In genomic region chr9:41232326-41232725, GRCh38 we compare ENCODE assay signal across 8 cellular contexts. TPM values are rescaled to one million over a fixed set of nuclear protein-coding genes. Genes with fewer than 3 reads are reported as not detected.
A peak's percentile ranks its signal among the peaks of the same experiment; 100 is the strongest.
DNase-seq lines count a peak whose midpoint lies in the region; ATAC-seq and TF ChIP-seq lines count a peak whose summit lies in the region.
"Not testable (repeated sequence)": the region's sequence is repeated elsewhere in the genome, so short reads cannot be mapped to it uniquely, and the experiment has no call there.

No MANE protein-coding gene starts in this region.

- not testable (repeated sequence) for H2AFZ ChIP-seq in H9 (ENCODE audit: low read length); mesenchymal stem cell (ENCODE audit: low read depth, low read length)

- not testable (repeated sequence) for H3T11ph ChIP-seq in H9 (ENCODE audit: low read length)

- H2BK20ac ChIP-seq in H9 (ENCODE audit: low read depth, low read length, poor library complexity, severe bottlenecking), result not testable (repeated sequence)

- TF ChIP-seq CTCF in H9 (conservative IDR thresholded peaks at IDR 0.05); WERI-Rb-1 (IDR thresholded peaks at IDR 0.05; ENCODE audit: low read depth, low read length); adrenal gland (IDR thresholded peaks at IDR 0.05); esophagus muscularis mucosa (IDR thresholded peaks at IDR 0.05); vagina (IDR thresholded peaks at IDR 0.05): not testable (repeated sequence)

- H3K9me3 ChIP-seq in H9 (ENCODE audit: control insufficient read depth, low read depth, low read length), result peaks cover 23% of the 10 kb centered on the region
- not testable (repeated sequence) for H3K9me3 ChIP-seq in WERI-Rb-1 (ENCODE audit: severe bottlenecking); adrenal gland (replicated peaks in 1 of 3); right cardiac atrium (ENCODE audit: control insufficient read depth, low read length); mesenchymal stem cell (ENCODE audit: control insufficient read depth, low read length); vagina
- peaks cover 0 to 14% (median 6%) of the 10 kb centered on the region in 4 donors for H3K9me3 ChIP-seq in esophagus muscularis mucosa

- DNase-seq in H9, result peak; percentile 28
- DNase-seq in WERI-Rb-1, result peak; percentile 39
- peak in 5 of 7 donors; percentile 16 to 65 (median 24) for DNase-seq in adrenal gland
- peak; percentile 93 for DNase-seq in esophagus muscularis mucosa (ENCODE audit: extremely low spot score)
- DNase-seq in right cardiac atrium, result peak in 2 of 3 donors; percentile 41 to 48
- peak; percentile 1 for DNase-seq in mesenchymal stem cell
- peak; percentile 12 for DNase-seq in retina
- DNase-seq in vagina (ENCODE audit: extremely low spot score in 2 of 2), result peak; percentile 90 to 98

- not testable (repeated sequence) for H3K4me3 ChIP-seq in WERI-Rb-1 (ENCODE audit: low read depth, low read length); adrenal gland; esophagus muscularis mucosa; right cardiac atrium (ENCODE audit: low read length); mesenchymal stem cell (ENCODE audit: insufficient read depth in 1 of 2, low read depth in 1 of 2, low read length in 2 of 2); vagina

- not testable (repeated sequence) for H3K27ac Mint-ChIP-seq in H9

- H3K36me3 Mint-ChIP-seq in H9 (ENCODE audit: insufficient read depth in 1 of 3, low read depth in 3 of 3), result peaks cover 9 to 11% (median 11%) of the 10 kb centered on the region in 3 experiments; a peak in 6 of 7 replicates

- not testable (repeated sequence) for H3K4me1 Mint-ChIP-seq in H9

- H3K18ac ChIP-seq in H9 (ENCODE audit: insufficient read length, low read depth, low read length); mesenchymal stem cell (ENCODE audit: low read depth in 1 of 2, low read length in 2 of 2): not testable (repeated sequence)

- not testable (repeated sequence) for H3K4me3 Mint-ChIP-seq in H9

- H3K23ac ChIP-seq in H9 (ENCODE audit: insufficient read length, low read depth, low read length); mesenchymal stem cell (ENCODE audit: low read length in 2 of 2): not testable (repeated sequence)

- not testable (repeated sequence) for TF ChIP-seq POLR2A in adrenal gland (IDR thresholded peaks at IDR 0.05); esophagus muscularis mucosa (IDR thresholded peaks at IDR 0.05; ENCODE audit: low read depth); vagina (IDR thresholded peaks at IDR 0.05)

- not testable (repeated sequence) for H3K27ac ChIP-seq in H9 (ENCODE audit: insufficient read length, low read depth, low read length); WERI-Rb-1; adrenal gland; esophagus muscularis mucosa (replicated peaks in 1 of 4); right cardiac atrium (ENCODE audit: low read length); mesenchymal stem cell (ENCODE audit: low read length, poor library complexity, severe bottlenecking); vagina

- not testable (repeated sequence) for H4K8ac ChIP-seq in H9 (replicated peaks; ENCODE audit: insufficient read length, low read depth, low read length); mesenchymal stem cell (ENCODE audit: low read length)

- H3K14ac ChIP-seq in H9 (ENCODE audit: insufficient read depth, low read length); mesenchymal stem cell (ENCODE audit: low read length in 2 of 2): not testable (repeated sequence)

- not testable (repeated sequence) for H3K27me3 ChIP-seq in H9 (ENCODE audit: insufficient read depth, low read length); WERI-Rb-1 (ENCODE audit: insufficient read depth, low read depth, severe bottlenecking); adrenal gland; esophagus muscularis mucosa; right cardiac atrium (ENCODE audit: control insufficient read depth, insufficient read depth); mesenchymal stem cell (ENCODE audit: control insufficient read depth in 1 of 2, insufficient read depth in 1 of 2, low read length in 2 of 2); vagina

- not testable (repeated sequence) for H3K79me1 ChIP-seq in H9 (ENCODE audit: insufficient read depth, low read depth, low read length, poor library complexity, severe bottlenecking); mesenchymal stem cell (replicated peaks; ENCODE audit: low read length, poor library complexity, severe bottlenecking)

- not testable (repeated sequence) for H2AK5ac ChIP-seq in H9 (ENCODE audit: insufficient read length, low read length); mesenchymal stem cell (ENCODE audit: low read length, severe bottlenecking)

- H2BK15ac ChIP-seq in H9 (ENCODE audit: low read depth, low read length); mesenchymal stem cell (ENCODE audit: low read depth, poor library complexity, severe bottlenecking): not testable (repeated sequence)

- not testable (repeated sequence) for H4K20me1 ChIP-seq in H9 (ENCODE audit: control insufficient read depth, insufficient read depth, insufficient read length)

- intact Hi-C loops in adrenal gland (cut with DNase I); esophagus muscularis mucosa (cut with DNase I); right cardiac atrium (cut with DNase I); vagina (cut with DNase I): not testable (repeated sequence)

- H3K4me1 ChIP-seq in H9 (ENCODE audit: insufficient read depth, low read length); adrenal gland (replicated peaks in 1 of 2); esophagus muscularis mucosa; right cardiac atrium (ENCODE audit: control insufficient read depth, insufficient read depth, low read length); mesenchymal stem cell (ENCODE audit: control insufficient read depth, insufficient read depth, low read depth, low read length); vagina: not testable (repeated sequence)

- peak; percentile 40 to 50 for ATAC-seq in right cardiac atrium

- H4K91ac ChIP-seq in H9 (ENCODE audit: insufficient read length, low read depth, low read length); mesenchymal stem cell (ENCODE audit: low read length): not testable (repeated sequence)

- not testable (repeated sequence) for H3K9ac ChIP-seq in H9 (ENCODE audit: extremely low read depth, insufficient read length, low read length); mesenchymal stem cell (ENCODE audit: low read length)

- peaks cover 29 to 31% of the 10 kb centered on the region in 2 experiments for H3K9me3 Mint-ChIP-seq in H9

- not testable (repeated sequence) for H3K36me3 ChIP-seq in WERI-Rb-1; adrenal gland (replicated peaks in 1 of 2); esophagus muscularis mucosa; mesenchymal stem cell (ENCODE audit: control insufficient read depth in 1 of 2, insufficient read depth in 2 of 2, low read depth in 1 of 2, low read length in 2 of 2); vagina

- TF ChIP-seq EP300 in esophagus muscularis mucosa (IDR thresholded peaks at IDR 0.05), result not testable (repeated sequence)

- H2BK120ac ChIP-seq in H9 (ENCODE audit: low read depth, low read length, poor library complexity, severe bottlenecking); mesenchymal stem cell (ENCODE audit: low read depth, low read length): not testable (repeated sequence)

- H2BK12ac ChIP-seq in H9 (ENCODE audit: insufficient read length, low read depth, low read length); mesenchymal stem cell (ENCODE audit: low read length in 2 of 2): not testable (repeated sequence)

- H3K79me2 ChIP-seq in H9 (ENCODE audit: insufficient read depth, low read length), result not testable (repeated sequence)

- not testable (repeated sequence) for H3K4me2 ChIP-seq in H9 (ENCODE audit: insufficient read depth, insufficient read length, low read length); mesenchymal stem cell (ENCODE audit: low read length, poor library complexity, severe bottlenecking)

- not testable (repeated sequence) for H3K23me2 ChIP-seq in H9 (ENCODE audit: insufficient read length, low read depth, low read length, poor library complexity, severe bottlenecking)

- not testable (repeated sequence) for H2BK5ac ChIP-seq in H9 (ENCODE audit: insufficient read length, low read length); mesenchymal stem cell (ENCODE audit: low read depth, low read length, poor library complexity, severe bottlenecking)

- H3K4ac ChIP-seq in H9 (ENCODE audit: low read depth, low read length); mesenchymal stem cell (ENCODE audit: low read depth in 1 of 2, low read length in 2 of 2): not testable (repeated sequence)

- not testable (repeated sequence) for H3K56ac ChIP-seq in H9 (ENCODE audit: insufficient read length, low read depth, low read length)

- H3K27me3 Mint-ChIP-seq in H9 (ENCODE audit: low read depth), result peaks cover 18% of the 10 kb centered on the region

- H4K5ac ChIP-seq in H9 (ENCODE audit: insufficient read length, low read depth, low read length), result not testable (repeated sequence)

- no CpG with 5 or more reads among the region's 10 CpGs for WGBS in H9 (ENCODE audit: extremely low coverage, insufficient read length, low lambda C conversion rate)
- WGBS in adrenal gland, 4 donors, result 76 to 85% (median 76%) methylated on average over 10 of the region's 10 CpGs
- WGBS in esophagus muscularis mucosa, result 73% methylated on average over 10 of the region's 10 CpGs
- WGBS in right cardiac atrium, result 79% methylated on average over 10 of the region's 10 CpGs
- 75% methylated on average over 10 of the region's 10 CpGs for WGBS in mesenchymal stem cell

RNA-seq across cellular contexts. Expression of gene ZNG1F, which starts 43.2 kb away (rescaled TPM):
- total RNA-seq in H9 (2021) (13.4 and 14.5 TPM in 2 replicates), adrenal gland (1 to 10 TPM in 7 of 8 donors, not detected in 1; 2.1 to 7.9 (median 4.5) TPM), esophagus muscularis mucosa (10 to 100 TPM in 1 of 4 donors, 1 to 10 TPM in 3; 3.8 to 10.8 (median 5.9) TPM), right cardiac atrium (1 to 10 TPM; 2.0 to 7.8 (median 2.5) TPM), vagina (14.5 TPM)
- polyA plus RNA-seq in adrenal gland (10 to 100 TPM; 13.2 to 30.4 (median 20.1) TPM), right cardiac atrium (2.1 TPM)
- polyA plus RNA-seq in mesenchymal stem cell (2013, experiment 1 of 2), result 4.8 TPM
- polyA plus RNA-seq in mesenchymal stem cell (2013, experiment 2 of 2), result 2.3 TPM

Comparison
In these comparisons a context has a peak if more than half of its experiments do, and no peak if none do; other contexts are left out.
1. DNase-seq: peak in every context shown above with its lines; median percentile 94 in vagina; 93 in esophagus muscularis mucosa; 44 in right cardiac atrium; 39 in WERI-Rb-1; 28 in H9; 24 in adrenal gland; 12 in retina; 1 in mesenchymal stem cell.